Comparison of ENCODE assay signal across 19 cellular contexts in the genomic region with DNA sequence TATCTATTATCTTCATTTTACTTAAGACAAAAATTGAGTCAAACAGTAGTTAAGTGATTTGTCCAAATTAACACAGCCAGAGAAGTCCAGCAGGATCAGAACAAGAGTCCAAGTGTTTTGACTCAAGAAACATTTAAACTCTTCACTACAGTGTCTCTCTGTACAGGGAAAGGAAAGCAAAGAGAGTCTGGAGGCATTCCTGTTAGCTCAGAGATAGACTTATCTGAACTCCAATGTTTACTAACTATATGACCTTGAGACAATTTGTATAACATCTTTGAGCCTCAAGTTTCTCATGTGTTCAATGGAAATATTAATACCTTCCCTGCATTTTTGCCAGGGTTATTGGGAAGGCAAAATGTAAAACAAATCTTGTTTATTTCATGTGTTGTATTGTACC.
A peak's percentile ranks its signal among the peaks of the same experiment; 100 is the strongest.
DNase-seq lines count a peak whose midpoint lies in the region; ATAC-seq, FAIRE-seq and TF ChIP-seq lines count a peak whose summit lies in the region.
"Had no signal": no experiment of that assay in that cellular context is flagged by ENCODE, and none has a peak within 500 bp of the region (broad histone marks: within the 10 kb centered on the region; RNA-seq: fewer than 3 reads in every experiment).

No MANE protein-coding gene starts in this region.

- H3K9me2 ChIP-seq in hepatocyte (replicated peaks; ENCODE audit: insufficient read depth): no peaks in the 10 kb centered on the region

- H3K4me2 ChIP-seq in A549 (no peak overlapping the region), smooth muscle cell (peak overlapping the region; percentile 22), hepatocyte (no peak overlapping the region)
- H3K4me2 ChIP-seq: BLaER1 had no signal

- H3K36me3 ChIP-seq in body of pancreas (replicated peaks in 1 of 2; ENCODE audit: insufficient read depth in 1 of 2, low read depth in 2 of 2): no peaks in the 10 kb centered on the region
- no peaks in the 10 kb centered on the region for H3K36me3 ChIP-seq in smooth muscle cell (ENCODE audit: low read depth)
- H3K36me3 ChIP-seq in hepatocyte (replicated peaks; ENCODE audit: insufficient read depth, low read depth): no peaks in the 10 kb centered on the region
- H3K36me3 ChIP-seq: BE2C, BLaER1 had no signal

- TF ChIP-seq EP300 in A549 (IDR thresholded peaks at IDR 0.05): no peak

- POLR2A ChIA-PET in A549 (lab: Yijun Ruan, JAX): no interaction called here

- FAIRE-seq in A549 (lab: Jason Lieb, UNC): peak; percentile 51
- FAIRE-seq: G401.6, GM12891, GM19239 had no signal

- H3K27ac ChIP-seq in A549: no peak overlapping the region
- H3K27ac ChIP-seq in body of pancreas: no peak overlapping the region
- H3K27ac ChIP-seq in smooth muscle cell (ENCODE audit: low read depth): no peak overlapping the region
- no peak overlapping the region for H3K27ac ChIP-seq in hepatocyte
- H3K27ac ChIP-seq: 22Rv1, BLaER1 had no signal

- no peak overlapping the region for H3K9ac ChIP-seq in smooth muscle cell (ENCODE audit: low read depth)
- H3K9ac ChIP-seq: BLaER1 had no signal

- DNase-seq in A549 (ENCODE audit: low read depth in 1 of 2, low spot score in 1 of 2) (no peak), body of pancreas (no peak), smooth muscle cell (lab: John Stamatoyannopoulos, UW; ENCODE audit: unreplicated experiment) (no peak), hepatocyte (ENCODE audit: low spot score) (no peak)
- no peak for DNase-seq in activated effector memory CD4-positive, alpha-beta T cell treated with Interleukin-2 at 50 U/mL for 16 hours
- DNase-seq: ACHN; BE2C; C1 segment of cervical spinal cord; CD4-positive, alpha-beta memory T cell; CD4-positive, CD25-positive, alpha-beta regulatory T cell; CD8-positive, alpha-beta memory T cell; COR-L47; DMS79 treated with DMSO at 0.1 percent for 48 hours; GF-D8 had no signal

- H3K4me3 ChIP-seq in A549: no peak overlapping the region
- H3K4me3 ChIP-seq in body of pancreas: no peak overlapping the region
- no peak overlapping the region for H3K4me3 ChIP-seq in smooth muscle cell
- no peak overlapping the region for H3K4me3 ChIP-seq in hepatocyte
- H3K4me3 ChIP-seq: BLaER1 had no signal

- H2AFZ ChIP-seq in smooth muscle cell (ENCODE audit: low read depth) (no peak overlapping the region), hepatocyte (no peak overlapping the region)

- no peaks in the 10 kb centered on the region for H3K4me1 ChIP-seq in A549
- H3K4me1 ChIP-seq in body of pancreas: no peaks in the 10 kb centered on the region
- no peaks in the 10 kb centered on the region for H3K4me1 ChIP-seq in smooth muscle cell (ENCODE audit: low read depth)
- no peaks in the 10 kb centered on the region for H3K4me1 ChIP-seq in hepatocyte (ENCODE audit: insufficient read depth)
- H3K4me1 ChIP-seq: BE2C, BLaER1 had no signal

- H3K27me3 ChIP-seq in body of pancreas: no peaks in the 10 kb centered on the region
- no peaks in the 10 kb centered on the region for H3K27me3 ChIP-seq in smooth muscle cell (ENCODE audit: low read depth)
- no peaks in the 10 kb centered on the region for H3K27me3 ChIP-seq in hepatocyte
- H3K27me3 ChIP-seq: BE2C, BLaER1 had no signal

- no peaks in the 10 kb centered on the region for H3F3A ChIP-seq in smooth muscle cell (ENCODE audit: low read depth)

- TF ChIP-seq CTCF in A549 (IDR thresholded peaks at IDR 0.05) (no peak), body of pancreas (IDR thresholded peaks at IDR 0.05) (no peak), smooth muscle cell (IDR thresholded peaks at IDR 0.05; ENCODE audit: borderline replicate concordance, insufficient read depth, poor library complexity, severe bottlenecking) (no peak), hepatocyte (IDR thresholded peaks at IDR 0.05; ENCODE audit: poor library complexity) (no peak)

- intact Hi-C loops in body of pancreas (cut with DNase I): no loop called here

- no peak for ATAC-seq in A549
- peak; percentile 33 for ATAC-seq in body of pancreas

- CTCF ChIA-PET in A549 (lab: Yijun Ruan, JAX): no interaction called here

- no peak for TF ChIP-seq POLR2A in A549 (IDR thresholded peaks at IDR 0.05; ENCODE audit: low read length)
- no peak for TF ChIP-seq POLR2A in body of pancreas (IDR thresholded peaks at IDR 0.05)

- H3K9me3 ChIP-seq in A549 (no peaks in the 10 kb centered on the region), body of pancreas (no peaks in the 10 kb centered on the region), smooth muscle cell (replicated peaks; ENCODE audit: low read depth) (no peaks in the 10 kb centered on the region), hepatocyte (ENCODE audit: low read depth) (no peaks in the 10 kb centered on the region)
- H3K9me3 ChIP-seq: BE2C, BLaER1 had no signal

- H4K20me1 ChIP-seq in smooth muscle cell (ENCODE audit: low read depth): no peaks in the 10 kb centered on the region
- no peaks in the 10 kb centered on the region for H4K20me1 ChIP-seq in hepatocyte (ENCODE audit: insufficient read depth, poor library complexity, severe bottlenecking)
- H4K20me1 ChIP-seq: BLaER1 had no signal

- no peaks in the 10 kb centered on the region for H3K79me2 ChIP-seq in smooth muscle cell (ENCODE audit: low read depth)
- H3K79me2 ChIP-seq in hepatocyte: no peaks in the 10 kb centered on the region

- no peak for TF ChIP-seq RAD21 in A549 (conservative IDR thresholded peaks at IDR 0.05 in 1 of 2, IDR thresholded peaks at IDR 0.05 in 1 of 2)

TF ChIP-seq in A549, 52 proteins besides CTCF, POLR2A, EP300 and RAD21:
- TF ChIP-seq TP53 (CRISPR knock-in tag; IDR thresholded peaks at IDR 0.05): no peak
- TF ChIP-seq HEYL (CRISPR knock-in tag; IDR thresholded peaks at IDR 0.05): no peak
- no peak for TF ChIP-seq MAX (IDR thresholded peaks at IDR 0.05)
- no peak for TF ChIP-seq HOXA7 (CRISPR knock-in tag; IDR thresholded peaks at IDR 0.05)
- TF ChIP-seq JUN (IDR thresholded peaks at IDR 0.05): no peak
- no peak for TF ChIP-seq PBX3 (IDR thresholded peaks at IDR 0.05)
- no peak for TF ChIP-seq RARB (CRISPR knock-in tag; IDR thresholded peaks at IDR 0.05)
- no peak for TF ChIP-seq ZC3H11A (IDR thresholded peaks at IDR 0.05)
- TF ChIP-seq SMC3 (IDR thresholded peaks at IDR 0.05): no peak
- no peak for TF ChIP-seq RNF2 (IDR thresholded peaks at IDR 0.05; ENCODE audit: borderline replicate concordance, low read depth)
- TF ChIP-seq NPAS2 (CRISPR knock-in tag; IDR thresholded peaks at IDR 0.05; ENCODE audit: borderline replicate concordance): no peak
- no peak for TF ChIP-seq HMGXB4 (CRISPR knock-in tag; IDR thresholded peaks at IDR 0.05; ENCODE audit: borderline replicate concordance)
- no peak for TF ChIP-seq NFE2L2 (conservative IDR thresholded peaks at IDR 0.05; ENCODE audit: low read length)
- TF ChIP-seq CHD2 (IDR thresholded peaks at IDR 0.05; ENCODE audit: low read length, partially characterized antibody): no peak
- TF ChIP-seq ZNF302 (CRISPR knock-in tag; IDR thresholded peaks at IDR 0.05): no peak
- TF ChIP-seq CHD4 (IDR thresholded peaks at IDR 0.05; ENCODE audit: borderline replicate concordance): no peak
- TF ChIP-seq KDM5A (IDR thresholded peaks at IDR 0.05): no peak
- no peak for TF ChIP-seq FOSB (CRISPR knock-in tag; IDR thresholded peaks at IDR 0.05)
- no peak for TF ChIP-seq MYC (IDR thresholded peaks at IDR 0.05; ENCODE audit: borderline replicate concordance, low read length)
TF ChIP-seq in A549: peak in this region for 0.
